In genomic region chr13:110345266-110345665, GRCh38 we compare ENCODE assay signal across 18 cellular contexts. TPM values are rescaled to one million over a fixed set of nuclear protein-coding genes. Genes with fewer than 3 reads are reported as not detected.
DNase-seq lines count a peak whose midpoint lies in the region; ATAC-seq, FAIRE-seq and TF ChIP-seq lines count a peak whose summit lies in the region.
"Had no signal": no experiment of that assay in that cellular context is flagged by ENCODE, and none has a peak within 500 bp of the region (broad histone marks: within the 10 kb centered on the region; RNA-seq: fewer than 3 reads in every experiment).

No MANE protein-coding gene starts in this region.

- ATAC-seq in A549: no peak
- no peak for ATAC-seq in gastroesophageal sphincter
- ATAC-seq: Right ventricle myocardium inferior had no signal

- CTCF ChIA-PET in A549 (lab: Yijun Ruan, JAX): interaction anchor here (0.7 to 1.6 kb wide), 2 partner anchors 67 to 68 kb away, joined by 3 to 4 read pairs; no protein-coding TSS in a partner anchor

- peaks cover 6% of the 10 kb centered on the region for H3K9me3 Mint-ChIP-seq in astrocyte (ENCODE audit: unreplicated experiment)
- H3K9me3 Mint-ChIP-seq in glutamatergic neuron (ENCODE audit: unreplicated experiment): no peaks in the 10 kb centered on the region

- H3K36me3 Mint-ChIP-seq in astrocyte (ENCODE audit: low read depth, unreplicated experiment) (peaks cover 27% of the 10 kb centered on the region), glutamatergic neuron (ENCODE audit: unreplicated experiment) (no peaks in the 10 kb centered on the region)

- no peaks in the 10 kb centered on the region for H4K20me1 ChIP-seq in astrocyte (ENCODE audit: insufficient read depth, low read length)

- H3K4me3 ChIP-seq in A549 (no peak overlapping the region), astrocyte (ENCODE audit: insufficient read depth, low read depth, low read length) (no peak overlapping the region), gastroesophageal sphincter (no peak overlapping the region), subcutaneous abdominal adipose tissue (ENCODE audit: low read depth in 1 of 5, low read length in 5 of 5) (no peak overlapping the region)

- H3K79me2 ChIP-seq in astrocyte (ENCODE audit: insufficient read depth, low read length): peaks cover 82% of the 10 kb centered on the region

- no peak for TF ChIP-seq CTCF in A549 (IDR thresholded peaks at IDR 0.05)
- TF ChIP-seq CTCF in astrocyte (IDR thresholded peaks at IDR 0.05; ENCODE audit: insufficient read depth, low read depth, low read length): no peak
- TF ChIP-seq CTCF in gastroesophageal sphincter (IDR thresholded peaks at IDR 0.05): no peak
- TF ChIP-seq CTCF in glutamatergic neuron (IDR thresholded peaks at IDR 0.05; ENCODE audit: partially characterized antibody, unreplicated experiment): no peak

- H3K9ac ChIP-seq in astrocyte (ENCODE audit: low read length): peak overlapping the region; percentile 6
- H3K9ac ChIP-seq in subcutaneous abdominal adipose tissue (ENCODE audit: low read length in 5 of 5): peak overlapping the region in 2 of 5 donors; percentile 8 to 10

- H3K27me3 ChIP-seq in astrocyte (ENCODE audit: insufficient read depth, low read length): no peaks in the 10 kb centered on the region
- no peaks in the 10 kb centered on the region for H3K27me3 ChIP-seq in gastroesophageal sphincter
- H3K27me3 ChIP-seq in subcutaneous abdominal adipose tissue (ENCODE audit: control insufficient read depth in 5 of 5, insufficient read depth in 4 of 5, low read length in 5 of 5): no peaks in the 10 kb centered on the region

- peaks cover 87% of the 10 kb centered on the region for H3K4me1 Mint-ChIP-seq in astrocyte (ENCODE audit: low read depth, unreplicated experiment)
- H3K4me1 Mint-ChIP-seq in glutamatergic neuron (ENCODE audit: low read depth, unreplicated experiment): peaks cover 4% of the 10 kb centered on the region

- H3K36me3 ChIP-seq in astrocyte (ENCODE audit: insufficient read depth, low read length) (peaks cover 18% of the 10 kb centered on the region), gastroesophageal sphincter (no peaks in the 10 kb centered on the region), subcutaneous abdominal adipose tissue (ENCODE audit: control insufficient read depth in 5 of 5, insufficient read depth in 5 of 5, low read length in 5 of 5) (peaks cover 0 to 15% (median 11%) of the 10 kb centered on the region in 5 donors)

- TF ChIP-seq EP300 in A549 (IDR thresholded peaks at IDR 0.05) (no peak), gastroesophageal sphincter (IDR thresholded peaks at IDR 0.05) (no peak)

- peaks cover 61% of the 10 kb centered on the region for H3K4me1 ChIP-seq in A549
- H3K4me1 ChIP-seq in astrocyte (ENCODE audit: insufficient read depth, low read length): peaks cover 80% of the 10 kb centered on the region
- H3K4me1 ChIP-seq in gastroesophageal sphincter: peaks cover 14 to 99% (median 41%) of the 10 kb centered on the region in 3 donors
- peaks cover 13 to 69% (median 53%) of the 10 kb centered on the region in 5 donors for H3K4me1 ChIP-seq in subcutaneous abdominal adipose tissue (ENCODE audit: control insufficient read depth in 5 of 5, insufficient read depth in 5 of 5, low read length in 5 of 5)

- H3K9me3 ChIP-seq in A549 (no peaks in the 10 kb centered on the region), astrocyte (ENCODE audit: insufficient read depth, low read depth, low read length) (no peaks in the 10 kb centered on the region), gastroesophageal sphincter (no peaks in the 10 kb centered on the region), subcutaneous abdominal adipose tissue (ENCODE audit: control insufficient read depth in 5 of 5, low read length in 5 of 5) (no peaks in the 10 kb centered on the region)

- no peak overlapping the region for H3K4me3 Mint-ChIP-seq in astrocyte (ENCODE audit: unreplicated experiment)
- H3K4me3 Mint-ChIP-seq in glutamatergic neuron (ENCODE audit: unreplicated experiment): no peak overlapping the region

- TF ChIP-seq RAD21 in A549 (conservative IDR thresholded peaks at IDR 0.05 in 1 of 2, IDR thresholded peaks at IDR 0.05 in 1 of 2): no peak

- FAIRE-seq in A549 (lab: Jason Lieb, UNC) (no peak), astrocyte (lab: Jason Lieb, UNC) (no peak)
- FAIRE-seq: A204.1, H1 had no signal

- H3K27me3 Mint-ChIP-seq in astrocyte (ENCODE audit: low read depth, unreplicated experiment): no peaks in the 10 kb centered on the region
- peaks cover 5% of the 10 kb centered on the region for H3K27me3 Mint-ChIP-seq in glutamatergic neuron (ENCODE audit: unreplicated experiment)

- peak overlapping the region; percentile 85 for H3K27ac Mint-ChIP-seq in astrocyte (ENCODE audit: unreplicated experiment)
- H3K27ac Mint-ChIP-seq in glutamatergic neuron (ENCODE audit: unreplicated experiment): no peak overlapping the region

- POLR2A ChIA-PET in A549 (lab: Yijun Ruan, JAX): no interaction called here

- no peak for DNase-seq in A549 (ENCODE audit: low read depth in 1 of 2, low spot score in 1 of 2)
- DNase-seq in astrocyte (ENCODE audit: low read depth): no peak
- no peak for DNase-seq in G401 (ENCODE audit: low spot score)
- no peak for DNase-seq in cerebellum (ENCODE audit: low spot score)
- DNase-seq in glutamatergic neuron: no peak
- no peak for DNase-seq in NCI-H2171 (lab: John Stamatoyannopoulos, UW)
- DNase-seq: C1 segment of cervical spinal cord, COR-L47, EL, MM.1S, NCI-H1092 treated with DMSO at 0.1 percent for 48 hours, NCI-H2081 treated with DMSO at 0.1 percent for 48 hours, NCI-H510A treated with DMSO at 0.1 percent for 48 hours had no signal

- TF ChIP-seq POLR2A in A549 (IDR thresholded peaks at IDR 0.05; ENCODE audit: low read length) (no peak), gastroesophageal sphincter (IDR thresholded peaks at IDR 0.05) (no peak)

- in situ Hi-C loops in G401 (cut with HindIII; ENCODE audit: low sequenced_read_pairs): no loop called here

- 92% methylated on average over 6 of the region's 7 CpGs for WGBS in A549 (ENCODE audit: missing lambda C conversion rate)
- WGBS in gastroesophageal sphincter (ENCODE audit: low coverage in 1 of 2), 2 donors: 86 to 96% methylated on average over 4 to 5 of the region's 7 CpGs

- no peak overlapping the region for H2AFZ ChIP-seq in astrocyte (ENCODE audit: low read depth, low read length)

- H3K4me2 ChIP-seq in A549 (peak overlapping the region; percentile 60; the same call in 1 of the 3 replicates), astrocyte (ENCODE audit: low read length) (no peak overlapping the region)

- H3K27ac ChIP-seq in A549 (peak overlapping the region; percentile 75 to 83), astrocyte (ENCODE audit: low read depth, low read length) (peak overlapping the region; percentile 9), gastroesophageal sphincter (peak overlapping the region; percentile 32 to 99 (median 95)), subcutaneous abdominal adipose tissue (ENCODE audit: low read depth, low read length) (peak overlapping the region; percentile 94)

TF ChIP-seq in A549, 52 proteins besides CTCF, POLR2A, EP300 and RAD21:
- TF ChIP-seq FOSB (CRISPR knock-in tag; IDR thresholded peaks at IDR 0.05) (no peak), CBX8 (IDR thresholded peaks at IDR 0.05) (no peak)

RNA-seq across cellular contexts. Expression of gene COL4A2, which starts 38.2 kb away (rescaled TPM):
- 36.2 and 46.9 TPM in 2 replicates for polyA plus RNA-seq in A549 (2011; rRNA removed)
- 54.3 and 88.3 TPM in 2 replicates for polyA plus RNA-seq in A549 (2012; cell fraction: cytosol; rRNA removed)
- 415 and 541 TPM in 2 replicates for polyA plus RNA-seq in A549 (2012; cell fraction: nucleus; rRNA removed)
- polyA plus RNA-seq in A549 (2017; fragmentation: RNase III; extraction: RNeasy Plus Mini Kit Qiagen cat#74134 plus additional on column Dnase treatment): 112 to 122 TPM (median 119 TPM) in 3 replicates
- 56.5 and 110 TPM in 2 replicates for polyA minus RNA-seq in A549 (2011; rRNA and poly(A)+ RNA removed)
- 1,414 and 1,647 TPM in 2 replicates for total RNA-seq in astrocyte
- total RNA-seq in gastroesophageal sphincter: 100 to 1,000 TPM; 478 to 945 (median 543) TPM
- total RNA-seq in G401 (2014; rRNA removed; shearing (Covaris generic)): 0.12 and 6.1 TPM in 2 replicates
- total RNA-seq in cerebellum: 164 TPM
- 60.9 TPM for total RNA-seq in glutamatergic neuron (ENCODE audit: unreplicated experiment)

RNA-seq across cellular contexts. Expression of gene COL4A1, which starts 38.3 kb away (rescaled TPM):
- polyA plus RNA-seq in A549 (2011; rRNA removed) (23.8 and 24.3 TPM in 2 replicates), A549 (2017; fragmentation: RNase III; extraction: RNeasy Plus Mini Kit Qiagen cat#74134 plus additional on column Dnase treatment) (70.9 to 71.4 TPM (median 71.3 TPM) in 3 replicates)
- polyA plus RNA-seq in A549 (2012; cell fraction: cytosol; rRNA removed): 12.5 and 16.6 TPM in 2 replicates
- 47.7 and 57.6 TPM in 2 replicates for polyA plus RNA-seq in A549 (2012; cell fraction: nucleus; rRNA removed)
- 32.9 and 42.4 TPM in 2 replicates for polyA minus RNA-seq in A549 (2011; rRNA and poly(A)+ RNA removed)
- total RNA-seq in astrocyte (2,489 and 3,103 TPM in 2 replicates), gastroesophageal sphincter (100 to 1,000 TPM; 278 to 618 (median 440) TPM), cerebellum (151 TPM), glutamatergic neuron (ENCODE audit: unreplicated experiment) (14.6 TPM)
- total RNA-seq in G401 (2014; rRNA removed; shearing (Covaris generic)): 0.18 and 0.98 TPM in 2 replicates

Comparison
In these comparisons a context has a peak if more than half of its experiments do, and no peak if none do; other contexts are left out.
1. H3K27ac ChIP-seq: peak in every context shown above with its lines; median percentile 95 in gastroesophageal sphincter; 94 in subcutaneous abdominal adipose tissue; 79 in A549; 9 in astrocyte.